8 cellular contexts compared by ENCODE assay signal in genomic region chr11:109421981-109422590, GRCh38. TPM values are rescaled to one million over a fixed set of nuclear protein-coding genes. Genes with fewer than 3 reads are reported as not detected.
A peak's percentile ranks its signal among the peaks of the same experiment; 100 is the strongest.
DNase-seq lines count a peak whose midpoint lies in the region; ATAC-seq and TF ChIP-seq lines count a peak whose summit lies in the region.

TSS of gene C11orf87 (plus strand) at chr11:109422190. CDS start at chr11:109423634, 1,444 bp downstream.

- H3K36me3 ChIP-seq in BJ (ENCODE audit: control insufficient read depth, insufficient read depth, low read length), result no peaks in the 10 kb centered on the region
- no peaks in the 10 kb centered on the region for H3K36me3 ChIP-seq in osteoblast (ENCODE audit: insufficient read depth, low read length)

- CTCF ChIA-PET in BJ (lab: Yijun Ruan, JAX), result no interaction called here

- H3K27me3 ChIP-seq in BJ (ENCODE audit: control insufficient read depth, insufficient read depth, low read length), result peaks cover 5% of the 10 kb centered on the region
- H3K27me3 ChIP-seq in osteoblast (ENCODE audit: insufficient read depth, low read length), result peaks cover 11% of the 10 kb centered on the region

- POLR2A ChIA-PET in BJ (lab: Charles Lee), result no interaction called here

- H3K4me1 ChIP-seq in osteoblast (ENCODE audit: insufficient read depth, low read length), result peaks cover 10% of the 10 kb centered on the region

- peak within 1 kb of the TSS; percentile 94 for H3K4me2 ChIP-seq in osteoblast (ENCODE audit: insufficient read depth, low read length)

- TF ChIP-seq CTCF in BJ (IDR thresholded peaks at IDR 0.05; ENCODE audit: insufficient read depth, low read depth, low read length) (no peak), fibroblast of mammary gland (conservative IDR thresholded peaks at IDR 0.05; ENCODE audit: control insufficient read depth, insufficient read depth, low read depth, low read length) (no peak), osteoblast (IDR thresholded peaks at IDR 0.05; ENCODE audit: extremely low read depth, low read depth, low read length) (no peak)

- H3K27ac ChIP-seq in osteoblast (ENCODE audit: low read depth, low read length), result no peak within 1 kb of the TSS

- H4K20me1 ChIP-seq in osteoblast (ENCODE audit: insufficient read depth, low read length), result no peaks in the 10 kb centered on the region

- no peaks in the 10 kb centered on the region for H3K9me3 ChIP-seq in osteoblast (ENCODE audit: low read depth, low read length)

- peak within 1 kb of the TSS; percentile 15 for H3K4me3 ChIP-seq in BJ (ENCODE audit: low read depth, low read length)
- peak within 1 kb of the TSS; percentile 24 for H3K4me3 ChIP-seq in fibroblast of mammary gland (ENCODE audit: control insufficient read depth, low read depth, low read length)
- H3K4me3 ChIP-seq in osteoblast (ENCODE audit: insufficient read depth, low read length), result peak within 1 kb of the TSS; percentile 77

- DNase-seq in BJ (ENCODE audit: low read depth) (no peak), NCI-H2171 treated with DMSO at 0.1 percent for 48 hours (lab: John Stamatoyannopoulos, UW) (peak; percentile 37), fibroblast of mammary gland (ENCODE audit: low read depth) (no peak), osteoblast (ENCODE audit: insufficient read length, low spot score, missing footprints) (peak; percentile 84), GF-D8 (lab: John Stamatoyannopoulos, UW) (no peak), NCI-H2081 treated with DMSO at 0.1 percent for 48 hours (lab: John Stamatoyannopoulos, UW) (no peak), GDM1 (lab: John Stamatoyannopoulos, UW) (no peak)

- H3K79me2 ChIP-seq in osteoblast (ENCODE audit: insufficient read depth, low read length), result no peaks in the 10 kb centered on the region

- no peak for ATAC-seq in GM21367 (IDR thresholded peaks at IDR 0.05; ENCODE audit: unreplicated experiment)

- H2AFZ ChIP-seq in osteoblast (ENCODE audit: low read length), result peak within 1 kb of the TSS; percentile 87

RNA-seq across cellular contexts. Expression of gene C11orf87, which starts in this region (rescaled TPM):
- polyA plus RNA-seq in BJ (2011; rRNA removed), result 0.11 and 0.13 TPM in 2 replicates
- polyA minus RNA-seq in BJ (2011; rRNA and poly(A)+ RNA removed), result 0.09 and 0.10 TPM in 2 replicates
- 4.3 and 4.7 TPM in 2 replicates for total RNA-seq in osteoblast

Comparison
In these comparisons a context has a peak if more than half of its experiments do, and no peak if none do; other contexts are left out.
1. DNase-seq: peak in NCI-H2171 treated with DMSO at 0.1 percent for 48 hours (single experiment) and osteoblast (single experiment); none in BJ (single experiment), fibroblast of mammary gland (single experiment), GF-D8 (single experiment), NCI-H2081 treated with DMSO at 0.1 percent for 48 hours (single experiment) and GDM1 (single experiment).
2. H3K4me3 ChIP-seq: peak in every context shown above with its lines; median percentile 77 in osteoblast; 24 in fibroblast of mammary gland; 15 in BJ.